In genomic region chr1:38287547-38287946, GRCh38 we compare ENCODE assay signal across 21 cellular contexts.
"Had no signal": no experiment of that assay in that cellular context is flagged by ENCODE, and none has a peak within 500 bp of the region (broad histone marks: within the 10 kb centered on the region; RNA-seq: fewer than 3 reads in every experiment).

No MANE protein-coding gene starts in this region.

- H3K4me3 ChIP-seq: K562, Peyer's patch, SJSA1 had no signal

- H3K27me3 ChIP-seq: Peyer's patch had no signal

- H3K4me1 ChIP-seq: Peyer's patch, SJSA1 had no signal

- H3K9me2 ChIP-seq: SK-N-SH had no signal

- H3K9ac ChIP-seq: KMS-11, SK-N-SH had no signal

- H3K9me3 ChIP-seq: Peyer's patch, SJSA1, SK-N-SH had no signal

- DNase-seq: Kasumi-1, MM.1S, NCI-H1092 treated with DMSO at 0.1 percent for 48 hours, NCI-H1436, NCI-H187, NCI-H2029, NCI-H2171 treated with DMSO at 0.1 percent for 48 hours, NCI-H345, NCI-H446 treated with DMSO at 0.1 percent for 48 hours, NCI-H510A treated with DMSO at 0.1 percent for 48 hours, NCI-H69, NCI-H774, PC-3, Peyer's patch, SIG-M5, SK-N-SH, SW 1271 had no signal

- ATAC-seq: K562, PC-3, Right ventricle myocardium inferior had no signal

- H3K36me3 ChIP-seq: Peyer's patch, SJSA1 had no signal

- H3K27ac ChIP-seq: KMS-11, Peyer's patch, SJSA1 had no signal

- H3K4me2 ChIP-seq: KMS-11, SK-N-SH had no signal
